ENCODE assay signal across 1 cellular context in genomic region chr7:154911862-154912261, GRCh38.
TF ChIP-seq lines count a peak whose summit lies in the region.

No MANE protein-coding gene starts in this region.

TF ChIP-seq in SK-N-SH, 30 proteins besides CTCF, POLR2A, EP300 and RAD21 (continued from another document):
- TF ChIP-seq NRF1 (IDR thresholded peaks at IDR 0.05; ENCODE audit: low read depth, low read length): no peak
- TF ChIP-seq SMC3 (IDR thresholded peaks at IDR 0.05; ENCODE audit: low read depth, low read length): no peak
- TF ChIP-seq GATA2 (CRISPR knock-in tag; IDR thresholded peaks at IDR 0.05): no peak
- TF ChIP-seq, protein P1, sequence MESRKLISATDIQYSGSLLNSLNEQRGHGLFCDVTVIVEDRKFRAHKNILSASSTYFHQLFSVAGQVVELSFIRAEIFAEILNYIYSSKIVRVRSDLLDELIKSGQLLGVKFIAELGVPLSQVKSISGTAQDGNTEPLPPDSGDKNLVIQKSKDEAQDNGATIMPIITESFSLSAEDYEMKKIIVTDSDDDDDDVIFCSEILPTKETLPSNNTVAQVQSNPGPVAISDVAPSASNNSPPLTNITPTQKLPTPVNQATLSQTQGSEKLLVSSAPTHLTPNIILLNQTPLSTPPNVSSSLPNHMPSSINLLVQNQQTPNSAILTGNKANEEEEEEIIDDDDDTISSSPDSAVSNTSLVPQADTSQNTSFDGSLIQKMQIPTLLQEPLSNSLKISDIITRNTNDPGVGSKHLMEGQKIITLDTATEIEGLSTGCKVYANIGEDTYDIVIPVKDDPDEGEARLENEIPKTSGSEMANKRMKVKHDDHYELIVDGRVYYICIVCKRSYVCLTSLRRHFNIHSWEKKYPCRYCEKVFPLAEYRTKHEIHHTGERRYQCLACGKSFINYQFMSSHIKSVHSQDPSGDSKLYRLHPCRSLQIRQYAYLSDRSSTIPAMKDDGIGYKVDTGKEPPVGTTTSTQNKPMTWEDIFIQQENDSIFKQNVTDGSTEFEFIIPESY (IDR thresholded peaks at IDR 0.05; ENCODE audit: borderline replicate concordance, low read depth): no peak
- TF ChIP-seq MXI1 (IDR thresholded peaks at IDR 0.05; ENCODE audit: low read depth, low read length): no peak
- TF ChIP-seq RXRA (IDR thresholded peaks at IDR 0.05; ENCODE audit: borderline replicate concordance, low read depth): no peak
- TF ChIP-seq, protein P2, sequence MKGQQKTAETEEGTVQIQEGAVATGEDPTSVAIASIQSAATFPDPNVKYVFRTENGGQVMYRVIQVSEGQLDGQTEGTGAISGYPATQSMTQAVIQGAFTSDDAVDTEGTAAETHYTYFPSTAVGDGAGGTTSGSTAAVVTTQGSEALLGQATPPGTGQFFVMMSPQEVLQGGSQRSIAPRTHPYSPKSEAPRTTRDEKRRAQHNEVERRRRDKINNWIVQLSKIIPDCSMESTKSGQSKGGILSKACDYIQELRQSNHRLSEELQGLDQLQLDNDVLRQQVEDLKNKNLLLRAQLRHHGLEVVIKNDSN (IDR thresholded peaks at IDR 0.05; ENCODE audit: borderline replicate concordance, low read depth): no peak
- TF ChIP-seq FOXJ3 (CRISPR knock-in tag; IDR thresholded peaks at IDR 0.05): no peak
- no peak for TF ChIP-seq FOSL2 (IDR thresholded peaks at IDR 0.05; ENCODE audit: borderline replicate concordance, low read depth)
TF ChIP-seq in SK-N-SH: peak in this region for 0.
